ENCODE assay signal across 24 cellular contexts in the genomic region with DNA sequence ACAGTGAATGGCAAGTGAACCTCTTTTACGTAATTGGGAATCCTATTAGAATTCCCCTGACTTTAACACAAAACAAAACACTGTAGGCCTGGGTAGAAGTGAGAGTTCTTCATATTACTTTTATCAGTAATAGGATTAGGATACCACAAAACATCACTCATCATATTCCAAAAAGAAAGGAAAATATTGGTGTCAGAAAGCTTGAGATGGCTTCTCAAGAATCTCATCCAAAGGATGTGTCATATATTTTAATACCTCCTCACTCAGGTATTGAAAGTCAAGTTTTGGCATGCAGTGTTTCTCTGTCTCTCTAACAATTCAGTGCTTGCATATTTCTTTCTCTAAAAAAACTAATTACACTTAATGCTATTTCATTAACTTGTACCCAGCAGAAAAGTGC.
DNase-seq lines count a peak whose midpoint lies in the region; FAIRE-seq and TF ChIP-seq lines count a peak whose summit lies in the region.
"Had no signal": no experiment of that assay in that cellular context is flagged by ENCODE, and none has a peak within 500 bp of the region (broad histone marks: within the 10 kb centered on the region; RNA-seq: fewer than 3 reads in every experiment).

No MANE protein-coding gene starts in this region.

- TF ChIP-seq CTCF in HFFc6 (IDR thresholded peaks at IDR 0.05) (no peak), astrocyte (IDR thresholded peaks at IDR 0.05; ENCODE audit: insufficient read depth, low read depth, low read length) (no peak), smooth muscle cell (IDR thresholded peaks at IDR 0.05; ENCODE audit: borderline replicate concordance, insufficient read depth, poor library complexity, severe bottlenecking) (no peak)

- H3K27ac Mint-ChIP-seq in HFFc6 (peak overlapping the region; percentile 55), astrocyte (ENCODE audit: unreplicated experiment) (no peak overlapping the region)
- H3K27ac Mint-ChIP-seq in activated CD4-positive, alpha-beta memory T cell treated with anti-CD3 and anti-CD28 coated beads, Interleukin-2, amount 10 ng/mL, durations not matched to agents 7 days and 5 days, result no peak overlapping the region
- H3K27ac Mint-ChIP-seq: CD8-positive, alpha-beta T cell; H9 had no signal

- CTCF ChIA-PET in activated CD4-positive, alpha-beta memory T cell treated with anti-CD3 and anti-CD28 coated beads, Interleukin-2, amount 10 ng/mL, durations not matched to agents 7 days and 5 days (lab: Charles Lee), result no interaction called here

- H3K4me1 Mint-ChIP-seq in HFFc6 (ENCODE audit: low read depth) (peaks cover 82% of the 10 kb centered on the region), astrocyte (ENCODE audit: low read depth, unreplicated experiment) (peaks cover 27% of the 10 kb centered on the region)
- no peaks in the 10 kb centered on the region for H3K4me1 Mint-ChIP-seq in activated CD4-positive, alpha-beta memory T cell treated with anti-CD3 and anti-CD28 coated beads, Interleukin-2, amount 10 ng/mL, durations not matched to agents 7 days and 5 days

- H3K4me3 ChIP-seq in astrocyte (ENCODE audit: insufficient read depth, low read depth, low read length), result no peak overlapping the region
- no peak overlapping the region for H3K4me3 ChIP-seq in smooth muscle cell
- H3K4me3 ChIP-seq: A549; BLaER1 treated with 17β-estradiol and CSF1 and Interleukin-3, amounts not matched to agents 10 nM and 100 nM; Peyer's patch; SJSA1 had no signal

- H3K27ac ChIP-seq in astrocyte (ENCODE audit: low read depth, low read length) (no peak overlapping the region), epithelial cell of prostate (peak overlapping the region; percentile 98), smooth muscle cell (ENCODE audit: low read depth) (peak overlapping the region; percentile 55)
- H3K27ac ChIP-seq: A549; BLaER1 treated with 17β-estradiol and CSF1 and Interleukin-3, amounts not matched to agents 10 nM and 100 nM; HL-60; Peyer's patch; SJSA1 had no signal

- H3K79me2 ChIP-seq in astrocyte (ENCODE audit: insufficient read depth, low read length) (peaks cover 7% of the 10 kb centered on the region), smooth muscle cell (ENCODE audit: low read depth) (no peaks in the 10 kb centered on the region)

- 93% methylated on average over 1 of the region's 1 CpG for WGBS in smooth muscle cell (ENCODE audit: low lambda C conversion rate)

- POLR2A ChIA-PET in activated CD4-positive, alpha-beta memory T cell treated with anti-CD3 and anti-CD28 coated beads, Interleukin-2, amount 10 ng/mL, durations not matched to agents 7 days and 5 days (lab: Charles Lee), result no interaction called here

- no peaks in the 10 kb centered on the region for H3F3A ChIP-seq in smooth muscle cell (ENCODE audit: low read depth)

- H3K27me3 ChIP-seq in astrocyte (ENCODE audit: insufficient read depth, low read length) (no peaks in the 10 kb centered on the region), smooth muscle cell (ENCODE audit: low read depth) (no peaks in the 10 kb centered on the region)
- H3K27me3 ChIP-seq: BLaER1 treated with 17β-estradiol and CSF1 and Interleukin-3, amounts not matched to agents 10 nM and 100 nM; Peyer's patch; SJSA1 had no signal

- H3K36me3 Mint-ChIP-seq in HFFc6 (ENCODE audit: low read depth) (peaks cover 28% of the 10 kb centered on the region), astrocyte (ENCODE audit: low read depth, unreplicated experiment) (no peaks in the 10 kb centered on the region)
- H3K36me3 Mint-ChIP-seq in activated CD4-positive, alpha-beta memory T cell treated with anti-CD3 and anti-CD28 coated beads, Interleukin-2, amount 10 ng/mL, durations not matched to agents 7 days and 5 days (ENCODE audit: low read depth), result no peaks in the 10 kb centered on the region
- H3K36me3 Mint-ChIP-seq: CD8-positive, alpha-beta T cell had no signal

- no peak overlapping the region for H3K9ac ChIP-seq in astrocyte (ENCODE audit: low read length)
- H3K9ac ChIP-seq in smooth muscle cell (ENCODE audit: low read depth), result no peak overlapping the region
- H3K9ac ChIP-seq: BLaER1 treated with 17β-estradiol and CSF1 and Interleukin-3, amounts not matched to agents 10 nM and 100 nM had no signal

- H3K4me3 Mint-ChIP-seq in HFFc6, result no peak overlapping the region
- no peak overlapping the region for H3K4me3 Mint-ChIP-seq in astrocyte (ENCODE audit: unreplicated experiment)
- no peak overlapping the region for H3K4me3 Mint-ChIP-seq in activated CD4-positive, alpha-beta memory T cell treated with anti-CD3 and anti-CD28 coated beads, Interleukin-2, amount 10 ng/mL, durations not matched to agents 7 days and 5 days
- H3K4me3 Mint-ChIP-seq: CD8-positive, alpha-beta T cell; H9 had no signal

- FAIRE-seq in astrocyte (lab: Jason Lieb, UNC), result peak; percentile 47
- FAIRE-seq: A549, GM12891, HepG2 had no signal

- H2AFZ ChIP-seq in astrocyte (ENCODE audit: low read depth, low read length) (no peak overlapping the region), smooth muscle cell (ENCODE audit: low read depth) (no peak overlapping the region)

- H3K27me3 Mint-ChIP-seq in HFFc6 (ENCODE audit: insufficient read depth), result no peaks in the 10 kb centered on the region
- no peaks in the 10 kb centered on the region for H3K27me3 Mint-ChIP-seq in astrocyte (ENCODE audit: low read depth, unreplicated experiment)
- H3K27me3 Mint-ChIP-seq in activated CD4-positive, alpha-beta memory T cell treated with anti-CD3 and anti-CD28 coated beads, Interleukin-2, amount 10 ng/mL, durations not matched to agents 7 days and 5 days, result no peaks in the 10 kb centered on the region

- H3K4me2 ChIP-seq in astrocyte (ENCODE audit: low read length) (no peak overlapping the region), smooth muscle cell (no peak overlapping the region)
- H3K4me2 ChIP-seq: A549 had no signal

- H3K36me3 ChIP-seq in astrocyte (ENCODE audit: insufficient read depth, low read length) (no peaks in the 10 kb centered on the region), smooth muscle cell (ENCODE audit: low read depth) (no peaks in the 10 kb centered on the region)
- H3K36me3 ChIP-seq: BLaER1 treated with 17β-estradiol and CSF1 and Interleukin-3, amounts not matched to agents 10 nM and 100 nM; Peyer's patch; SJSA1 had no signal

- H3K4me1 ChIP-seq in astrocyte (ENCODE audit: insufficient read depth, low read length) (peaks cover 14% of the 10 kb centered on the region), smooth muscle cell (ENCODE audit: low read depth) (no peaks in the 10 kb centered on the region)
- H3K4me1 ChIP-seq: A549, Peyer's patch, SJSA1 had no signal

- H3K9me3 ChIP-seq in astrocyte (ENCODE audit: insufficient read depth, low read depth, low read length) (no peaks in the 10 kb centered on the region), smooth muscle cell (replicated peaks; ENCODE audit: low read depth) (no peaks in the 10 kb centered on the region)
- H3K9me3 ChIP-seq: A549; BLaER1 treated with 17β-estradiol and CSF1 and Interleukin-3, amounts not matched to agents 10 nM and 100 nM; Peyer's patch; SJSA1 had no signal

- H4K20me1 ChIP-seq in astrocyte (ENCODE audit: insufficient read depth, low read length) (peaks cover 4% of the 10 kb centered on the region), smooth muscle cell (ENCODE audit: low read depth) (peaks cover 36% of the 10 kb centered on the region)
- H4K20me1 ChIP-seq: BLaER1 treated with 17β-estradiol and CSF1 and Interleukin-3, amounts not matched to agents 10 nM and 100 nM had no signal

- H3K9me3 Mint-ChIP-seq in HFFc6, result no peaks in the 10 kb centered on the region
- H3K9me3 Mint-ChIP-seq in astrocyte (ENCODE audit: unreplicated experiment), result no peaks in the 10 kb centered on the region
- H3K9me3 Mint-ChIP-seq in activated CD4-positive, alpha-beta memory T cell treated with anti-CD3 and anti-CD28 coated beads, Interleukin-2, amount 10 ng/mL, durations not matched to agents 7 days and 5 days, result no peaks in the 10 kb centered on the region
- H3K9me3 Mint-ChIP-seq: CD8-positive, alpha-beta T cell; H9 had no signal

- DNase-seq in HFFc6 (no peak), astrocyte (ENCODE audit: low read depth) (no peak), epithelial cell of prostate (ENCODE audit: low read depth, low spot score) (no peak), smooth muscle cell (lab: John Stamatoyannopoulos, UW; ENCODE audit: unreplicated experiment) (no peak), NCI-H1436 treated with DMSO at 0.1 percent for 48 hours (lab: John Stamatoyannopoulos, UW) (no peak), NCI-H146 (lab: John Stamatoyannopoulos, UW) (no peak)
- no peak for DNase-seq in activated CD4-positive, alpha-beta memory T cell treated with anti-CD3 and anti-CD28 coated beads, Interleukin-2, amount 10 ng/mL, durations not matched to agents 7 days and 5 days
- DNase-seq: CD8-positive, alpha-beta T cell; DND-41; H9; NCI-H1092 treated with DMSO at 0.1 percent for 48 hours; NCI-H1694; NCI-H2081 treated with DMSO at 0.1 percent for 48 hours; NCI-H2171 treated with DMSO at 0.1 percent for 48 hours; NCI-H524 treated with DMSO at 0.1 percent for 48 hours; NCI-H82; Peyer's patch; SW 1271 had no signal
